8 cellular contexts compared by ENCODE assay signal in genomic region chr16:74563828-74564263, GRCh38. TPM values are rescaled to one million over a fixed set of nuclear protein-coding genes. Genes with fewer than 3 reads are reported as not detected.
DNase-seq lines count a peak whose midpoint lies in the region; ATAC-seq, FAIRE-seq and TF ChIP-seq lines count a peak whose summit lies in the region.
"Had no signal": no experiment of that assay in that cellular context is flagged by ENCODE, and none has a peak within 500 bp of the region (broad histone marks: within the 10 kb centered on the region; RNA-seq: fewer than 3 reads in every experiment).

No MANE protein-coding gene starts in this region.

- H3K79me2 ChIP-seq in PC-9 (ENCODE audit: low read depth) = peaks cover 85% of the 10 kb centered on the region

- BruUV-seq in PC-9 (replicated peaks; lab: Mats Ljungman, UMichigan) = no TSS peak

- H3K9me2 ChIP-seq in PC-9 (ENCODE audit: insufficient read depth) = no peaks in the 10 kb centered on the region

- intact Hi-C loops in PC-9 (cut with micrococcal nuclease; ENCODE audit: unreplicated experiment) = no loop called here

- TF ChIP-seq POLR2A in H54 (IDR thresholded peaks at IDR 0.05; ENCODE audit: low read depth, low read length) = no peak
- TF ChIP-seq POLR2A in erythroblast (IDR thresholded peaks at IDR 0.05; ENCODE audit: low read length) = no peak

- peaks cover 6% of the 10 kb centered on the region; the same call in 1 of the 2 replicates for H3F3A ChIP-seq in PC-9 (ENCODE audit: insufficient read depth, low read depth)

- CTCF ChIA-PET in PC-9 (lab: Charles Lee) = no interaction called here

- peak; percentile 13 for DNase-seq in H54 (ENCODE audit: insufficient read length, low spot score)
- DNase-seq in PC-9 = peak; percentile 52 to 75
- DNase-seq in erythroblast (lab: John Stamatoyannopoulos, UW) = peak; percentile 50 to 77
- DNase-seq in stimulated activated CD4-positive, alpha-beta T cell treated with anti-CD3 and anti-CD28 coated beads, Interleukin-15, amount 100 ng/mL, for 48 hours (ENCODE audit: low read depth in 2 of 2) = peak; percentile 3 to 15
- no peak for DNase-seq in stimulated activated naive CD4-positive, alpha-beta T cell treated with Interleukin-2 at 50 U/mL for 16 hours (lab: John Stamatoyannopoulos, UW)
- DNase-seq in iPS-NIHi7 (ENCODE audit: extremely low spot score) = no peak

- TF ChIP-seq CTCF in PC-9 (conservative IDR thresholded peaks at IDR 0.05) = no peak

- ATAC-seq in HG03097 (IDR thresholded peaks at IDR 0.05; ENCODE audit: low FRiP score, unreplicated experiment) = no peak

- no peaks in the 10 kb centered on the region for H3K9me3 ChIP-seq in PC-9 (ENCODE audit: insufficient read depth, low read depth)
- H3K9me3 ChIP-seq: Peyer's patch had no signal

- H4K20me1 ChIP-seq in PC-9 (ENCODE audit: insufficient read depth) = no peaks in the 10 kb centered on the region; the same call in 1 of the 2 replicates

- H3K4me2 ChIP-seq in PC-9 = no peak overlapping the region

- FAIRE-seq in H54 (lab: Jason Lieb, UNC) = no peak

- no peaks in the 10 kb centered on the region for H3K36me3 ChIP-seq in PC-9 (ENCODE audit: low read depth)
- H3K36me3 ChIP-seq: Peyer's patch had no signal

- POLR2A ChIA-PET in PC-9 (lab: Charles Lee; ENCODE audit: unreplicated experiment) = no interaction called here

- 0 out of 2 replicates have a peak overlapping the region, but pooled peaks have one; percentile 37 for H3K27ac ChIP-seq in PC-9
- H3K27ac ChIP-seq: Peyer's patch had no signal

- no peak overlapping the region for H2AFZ ChIP-seq in PC-9

- no peak overlapping the region for H3K4me3 ChIP-seq in PC-9
- H3K4me3 ChIP-seq: Peyer's patch had no signal

- no peaks in the 10 kb centered on the region for H3K27me3 ChIP-seq in PC-9 (ENCODE audit: insufficient read depth, low read depth)
- H3K27me3 ChIP-seq: Peyer's patch had no signal

- H3K4me1 ChIP-seq in PC-9 (replicated peaks; ENCODE audit: insufficient read depth) = peaks cover 8% of the 10 kb centered on the region; the same call in 1 of the 2 replicates
- H3K4me1 ChIP-seq: Peyer's patch had no signal

RNA-seq across cellular contexts. Expression of gene GLG1, which starts 43.1 kb away (rescaled TPM):
- total RNA-seq in PC-9 (2021) = 117 TPM in 2 replicates

Comparison
In these comparisons a context has a peak if more than half of its experiments do, and no peak if none do; other contexts are left out.
1. DNase-seq: peak in H54 (single experiment), PC-9 (2 of 2), erythroblast (2 of 2) and stimulated activated CD4-positive, alpha-beta T cell treated with anti-CD3 and anti-CD28 coated beads, Interleukin-15, amount 100 ng/mL, for 48 hours (2 of 2); none in stimulated activated naive CD4-positive, alpha-beta T cell treated with Interleukin-2 at 50 U/mL for 16 hours (single experiment) and iPS-NIHi7 (single experiment).